In genomic region chr3:140298043-140298442, GRCh38 we compare ENCODE assay signal across 24 cellular contexts.
"Had no signal": no experiment of that assay in that cellular context is flagged by ENCODE, and none has a peak within 500 bp of the region (broad histone marks: within the 10 kb centered on the region; RNA-seq: fewer than 3 reads in every experiment).

No MANE protein-coding gene starts in this region.

- ATAC-seq: foreskin keratinocyte; gastroesophageal sphincter; heart left ventricle; left cardiac atrium; left lung; left ventricle myocardium superior; lower lobe of right lung; mucosa of descending colon; naive thymus-derived CD8-positive, alpha-beta T cell had no signal

- H3K4me3 Mint-ChIP-seq: mesothelial cell of epicardium; naive B cell; naive thymus-derived CD8-positive, alpha-beta T cell had no signal

- FAIRE-seq: endothelial cell of umbilical vein, frontal cortex, islet of Langerhans, keratinocyte had no signal

- H3K36me3 ChIP-seq: esophagus muscularis mucosa, gastroesophageal sphincter, heart left ventricle, left lung, lower lobe of right lung had no signal

- H3K79me2 ChIP-seq: hepatocyte had no signal

- H3K4me1 Mint-ChIP-seq: mesothelial cell of epicardium; naive B cell; naive thymus-derived CD8-positive, alpha-beta T cell had no signal

- H3K36me3 Mint-ChIP-seq: mesothelial cell of epicardium; naive B cell; naive thymus-derived CD8-positive, alpha-beta T cell had no signal

- H3K4me3 ChIP-seq: coronary artery, dorsolateral prefrontal cortex, esophagus muscularis mucosa, gastroesophageal sphincter, heart left ventricle, hepatocyte, left lung, lower lobe of right lung, mucosa of descending colon had no signal

- H3K27ac Mint-ChIP-seq: mesothelial cell of epicardium; naive thymus-derived CD8-positive, alpha-beta T cell had no signal

- H3K27me3 ChIP-seq: dorsolateral prefrontal cortex, esophagus muscularis mucosa, gastroesophageal sphincter, heart left ventricle, hepatocyte, left lung had no signal

- H2AFZ ChIP-seq: hepatocyte had no signal

- H3K4me2 ChIP-seq: hepatocyte had no signal

- H3K27ac ChIP-seq: coronary artery, dorsolateral prefrontal cortex, esophagus muscularis mucosa, foreskin keratinocyte, gastroesophageal sphincter, heart left ventricle, hepatocyte, left lung, lower lobe of right lung had no signal

- H3K4me1 ChIP-seq: esophagus muscularis mucosa, foreskin keratinocyte, gastroesophageal sphincter, left lung, lower lobe of right lung had no signal

- DNase-seq: dermis blood vessel endothelial cell; dorsolateral prefrontal cortex; effector CD4-positive, alpha-beta T cell; effector memory CD4-positive, alpha-beta T cell; foreskin keratinocyte; heart left ventricle; hypothalamus; left cardiac atrium; left lung; left ventricle myocardium superior; lower lobe of right lung; mesenchymal stem cell; mucosa of descending colon; naive B cell; naive thymus-derived CD8-positive, alpha-beta T cell had no signal

- H3K9me3 ChIP-seq: esophagus muscularis mucosa, gastroesophageal sphincter, heart left ventricle, left lung, lower lobe of right lung, mucosa of descending colon had no signal

- H3K9me3 Mint-ChIP-seq: mesothelial cell of epicardium; naive thymus-derived CD8-positive, alpha-beta T cell had no signal
